Comparison of ENCODE assay signal across 8 cellular contexts in the genomic region with DNA sequence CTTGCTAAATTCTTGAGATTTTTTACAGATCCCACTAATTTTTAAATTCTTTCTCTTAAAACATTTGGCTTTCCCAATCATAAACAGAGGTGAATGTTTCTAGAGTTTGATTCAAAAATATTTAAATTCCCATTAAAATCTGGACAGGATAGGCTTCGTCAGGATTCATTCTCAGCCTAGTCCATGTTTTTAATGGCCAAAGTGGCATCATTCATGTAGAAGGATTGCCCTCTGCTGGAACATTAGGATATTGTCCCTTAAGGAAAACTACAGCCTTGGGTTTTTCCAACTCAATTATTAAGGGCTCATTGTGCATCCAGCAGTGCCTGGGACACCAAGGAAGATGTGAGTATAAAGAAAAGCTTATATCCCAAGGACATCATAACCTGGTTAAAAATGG.
DNase-seq lines count a peak whose midpoint lies in the region; ATAC-seq and TF ChIP-seq lines count a peak whose summit lies in the region.

No MANE protein-coding gene starts in this region.

- H3K14ac ChIP-seq in trophoblast cell (ENCODE audit: low read length) = no peak overlapping the region

- H2AFZ ChIP-seq in trophoblast cell (ENCODE audit: insufficient read depth, low read length, poor library complexity) = no peak overlapping the region

- H3K4me3 ChIP-seq in fibroblast of mammary gland (ENCODE audit: control insufficient read depth, low read depth, low read length) = no peak overlapping the region
- H3K4me3 ChIP-seq in trophoblast cell (ENCODE audit: low read depth, low read length) = no peak overlapping the region

- H3K4me2 ChIP-seq in trophoblast cell (ENCODE audit: low read length) = no peak overlapping the region

- H2AK5ac ChIP-seq in trophoblast cell (ENCODE audit: low read length) = no peak overlapping the region

- no peaks in the 10 kb centered on the region for H3K27me3 ChIP-seq in trophoblast cell (ENCODE audit: insufficient read depth, low read length)

- H3K79me2 ChIP-seq in trophoblast cell (ENCODE audit: control insufficient read depth, insufficient read depth, low read length, poor library complexity) = no peaks in the 10 kb centered on the region

- no CpG with 5 or more reads among the region's 1 CpG for WGBS in trophoblast cell (ENCODE audit: extremely low coverage, insufficient coverage, insufficient read length)

- in situ Hi-C loops in KBM-7 (cut with MboI; ENCODE audit: low pct_unique_long_range_greater_than_20kb, low sequenced_read_pairs) = no loop called here

- H3K79me1 ChIP-seq in trophoblast cell (ENCODE audit: low read length) = no peaks in the 10 kb centered on the region

- TF ChIP-seq CTCF in fibroblast of mammary gland (conservative IDR thresholded peaks at IDR 0.05; ENCODE audit: control insufficient read depth, insufficient read depth, low read depth, low read length) = peak; percentile 74

- no peaks in the 10 kb centered on the region for H3K9me3 ChIP-seq in trophoblast cell (ENCODE audit: insufficient read depth, low read depth, low read length)

- no peak for ATAC-seq in activated T-cell treated with anti-CD3 and anti-CD28 coated beads, Interleukin-2, amount 50 U/mL, for 72 hours (replicated peaks in 1 of 2)
- ATAC-seq in GM18870 (IDR thresholded peaks at IDR 0.05; ENCODE audit: unreplicated experiment) = no peak

- no peaks in the 10 kb centered on the region for H3K9me3 Mint-ChIP-seq in activated T-cell treated with anti-CD3 and anti-CD28 coated beads, Interleukin-2, amount 50 U/mL, for 72 hours

- no peaks in the 10 kb centered on the region for H3K4me1 ChIP-seq in trophoblast cell (ENCODE audit: control insufficient read depth in 1 of 2, insufficient read depth in 2 of 2, low read length in 2 of 2)

- no peak overlapping the region for H4K91ac ChIP-seq in trophoblast cell (ENCODE audit: low read depth, low read length)

- H3K4me1 Mint-ChIP-seq in activated T-cell treated with anti-CD3 and anti-CD28 coated beads, Interleukin-2, amount 50 U/mL, for 72 hours (ENCODE audit: low read depth) = peaks cover 4% of the 10 kb centered on the region

- peaks cover 10% of the 10 kb centered on the region for H3K27me3 Mint-ChIP-seq in activated T-cell treated with anti-CD3 and anti-CD28 coated beads, Interleukin-2, amount 50 U/mL, for 72 hours (ENCODE audit: low read depth)

- no peak overlapping the region for H2BK5ac ChIP-seq in trophoblast cell (ENCODE audit: low read depth, low read length, poor library complexity)

- H4K8ac ChIP-seq in trophoblast cell (ENCODE audit: low read depth, low read length) = no peak overlapping the region

- H3K4ac ChIP-seq in trophoblast cell (ENCODE audit: low read depth, low read length) = no peak overlapping the region

- H3K27ac Mint-ChIP-seq in activated T-cell treated with anti-CD3 and anti-CD28 coated beads, Interleukin-2, amount 50 U/mL, for 72 hours = no peak overlapping the region

- peak; percentile 59 for DNase-seq in DMS153 (lab: John Stamatoyannopoulos, UW)
- peak; percentile 26 for DNase-seq in KBM-7
- peak; percentile 59 for DNase-seq in RPMI7951 (ENCODE audit: low read depth)
- peak; percentile 75 for DNase-seq in fibroblast of mammary gland (ENCODE audit: low read depth)
- DNase-seq in trophoblast cell = peak; percentile 31 to 70
- DNase-seq in activated T-cell treated with anti-CD3 and anti-CD28 coated beads, Interleukin-2, amount 50 U/mL, for 72 hours = no peak
- DNase-seq in CD1c-positive myeloid dendritic cell (ENCODE audit: extremely low spot score) = no peak

- no peak overlapping the region for H3K27ac ChIP-seq in trophoblast cell (ENCODE audit: low read depth, low read length)

- H3K9ac ChIP-seq in trophoblast cell (ENCODE audit: low read length) = no peak overlapping the region

- no peak overlapping the region for H3K4me3 Mint-ChIP-seq in activated T-cell treated with anti-CD3 and anti-CD28 coated beads, Interleukin-2, amount 50 U/mL, for 72 hours

- no peak overlapping the region for H3K18ac ChIP-seq in trophoblast cell (ENCODE audit: low read length)

- peaks cover 15 to 31% of the 10 kb centered on the region in 2 experiments for H3K36me3 ChIP-seq in trophoblast cell (ENCODE audit: control insufficient read depth in 1 of 2, insufficient read depth in 2 of 2, low read length in 2 of 2)

- H2BK120ac ChIP-seq in trophoblast cell (ENCODE audit: insufficient read depth, low read length, poor library complexity) = no peak overlapping the region

- no peak overlapping the region for H2BK12ac ChIP-seq in trophoblast cell (ENCODE audit: low read length)

- H4K12ac ChIP-seq in trophoblast cell (ENCODE audit: low read depth, low read length) = no peak overlapping the region

- H3K36me3 Mint-ChIP-seq in activated T-cell treated with anti-CD3 and anti-CD28 coated beads, Interleukin-2, amount 50 U/mL, for 72 hours (ENCODE audit: insufficient read depth in 2 of 2) = no peaks in the 10 kb centered on the region

- no peak overlapping the region for H3K23ac ChIP-seq in trophoblast cell (ENCODE audit: low read length)

Comparison
In these comparisons a context has a peak if more than half of its experiments do, and no peak if none do; other contexts are left out.
1. DNase-seq: peak in DMS153 (single experiment), KBM-7 (single experiment), RPMI7951 (single experiment), fibroblast of mammary gland (single experiment) and trophoblast cell (2 of 2); none in activated T-cell treated with anti-CD3 and anti-CD28 coated beads, Interleukin-2, amount 50 U/mL, for 72 hours (0 of 2) and CD1c-positive myeloid dendritic cell (single experiment).